Comparison of ENCODE assay signal across 1 cellular context in genomic region chr7:22672892-22673637, GRCh38.
TF ChIP-seq lines count a peak whose summit lies in the region.

No MANE protein-coding gene starts in this region.

TF ChIP-seq in K562, 482 proteins besides CTCF, POLR2A, EP300 and RAD21 (continued from another document):
- TF ChIP-seq ELK1 (CRISPR knock-in tag; IDR thresholded peaks at IDR 0.05), result no peak
- no peak for TF ChIP-seq SRSF1 (IDR thresholded peaks at IDR 0.05; ENCODE audit: low read depth, low read length)
- 0 out of 2 replicates have a peak, but pooled peaks have one; percentile 73 for TF ChIP-seq ZNF589 (CRISPR knock-in tag; IDR thresholded peaks at IDR 0.05; ENCODE audit: low read depth)
- no peak for TF ChIP-seq KHSRP (IDR thresholded peaks at IDR 0.05)
- TF ChIP-seq ZKSCAN3 (CRISPR knock-in tag; IDR thresholded peaks at IDR 0.05), result no peak
- TF ChIP-seq CBX2 (IDR thresholded peaks at IDR 0.05; ENCODE audit: insufficient read depth, low read length, poor library complexity, severe bottlenecking), result no peak
- TF ChIP-seq STAT6 (CRISPR knock-in tag; IDR thresholded peaks at IDR 0.05), result no peak
- TF ChIP-seq SMAD2 (IDR thresholded peaks at IDR 0.05; ENCODE audit: low read depth, low read length), result no peak
- peak; percentile 54; the same call in 1 of the 2 replicates for TF ChIP-seq DMBX1 (CRISPR knock-in tag; IDR thresholded peaks at IDR 0.05; ENCODE audit: borderline replicate concordance)
- TF ChIP-seq ZNF79 (CRISPR knock-in tag; IDR thresholded peaks at IDR 0.05; ENCODE audit: low read depth), result no peak
